ENCODE assay signal across 1 cellular context in genomic region chr16:66383551-66383950, GRCh38.
TF ChIP-seq lines count a peak whose summit lies in the region.

No MANE protein-coding gene starts in this region.

TF ChIP-seq in A549, 52 proteins besides CTCF, POLR2A, EP300 and RAD21 (continued from another document):
- TF ChIP-seq, protein P1, sequence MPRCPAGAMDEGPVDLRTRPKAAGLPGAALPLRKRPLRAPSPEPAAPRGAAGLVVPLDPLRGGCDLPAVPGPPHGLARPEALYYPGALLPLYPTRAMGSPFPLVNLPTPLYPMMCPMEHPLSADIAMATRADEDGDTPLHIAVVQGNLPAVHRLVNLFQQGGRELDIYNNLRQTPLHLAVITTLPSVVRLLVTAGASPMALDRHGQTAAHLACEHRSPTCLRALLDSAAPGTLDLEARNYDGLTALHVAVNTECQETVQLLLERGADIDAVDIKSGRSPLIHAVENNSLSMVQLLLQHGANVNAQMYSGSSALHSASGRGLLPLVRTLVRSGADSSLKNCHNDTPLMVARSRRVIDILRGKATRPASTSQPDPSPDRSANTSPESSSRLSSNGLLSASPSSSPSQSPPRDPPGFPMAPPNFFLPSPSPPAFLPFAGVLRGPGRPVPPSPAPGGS (IDR thresholded peaks at IDR 0.05): no peak
- TF ChIP-seq, protein P2, sequence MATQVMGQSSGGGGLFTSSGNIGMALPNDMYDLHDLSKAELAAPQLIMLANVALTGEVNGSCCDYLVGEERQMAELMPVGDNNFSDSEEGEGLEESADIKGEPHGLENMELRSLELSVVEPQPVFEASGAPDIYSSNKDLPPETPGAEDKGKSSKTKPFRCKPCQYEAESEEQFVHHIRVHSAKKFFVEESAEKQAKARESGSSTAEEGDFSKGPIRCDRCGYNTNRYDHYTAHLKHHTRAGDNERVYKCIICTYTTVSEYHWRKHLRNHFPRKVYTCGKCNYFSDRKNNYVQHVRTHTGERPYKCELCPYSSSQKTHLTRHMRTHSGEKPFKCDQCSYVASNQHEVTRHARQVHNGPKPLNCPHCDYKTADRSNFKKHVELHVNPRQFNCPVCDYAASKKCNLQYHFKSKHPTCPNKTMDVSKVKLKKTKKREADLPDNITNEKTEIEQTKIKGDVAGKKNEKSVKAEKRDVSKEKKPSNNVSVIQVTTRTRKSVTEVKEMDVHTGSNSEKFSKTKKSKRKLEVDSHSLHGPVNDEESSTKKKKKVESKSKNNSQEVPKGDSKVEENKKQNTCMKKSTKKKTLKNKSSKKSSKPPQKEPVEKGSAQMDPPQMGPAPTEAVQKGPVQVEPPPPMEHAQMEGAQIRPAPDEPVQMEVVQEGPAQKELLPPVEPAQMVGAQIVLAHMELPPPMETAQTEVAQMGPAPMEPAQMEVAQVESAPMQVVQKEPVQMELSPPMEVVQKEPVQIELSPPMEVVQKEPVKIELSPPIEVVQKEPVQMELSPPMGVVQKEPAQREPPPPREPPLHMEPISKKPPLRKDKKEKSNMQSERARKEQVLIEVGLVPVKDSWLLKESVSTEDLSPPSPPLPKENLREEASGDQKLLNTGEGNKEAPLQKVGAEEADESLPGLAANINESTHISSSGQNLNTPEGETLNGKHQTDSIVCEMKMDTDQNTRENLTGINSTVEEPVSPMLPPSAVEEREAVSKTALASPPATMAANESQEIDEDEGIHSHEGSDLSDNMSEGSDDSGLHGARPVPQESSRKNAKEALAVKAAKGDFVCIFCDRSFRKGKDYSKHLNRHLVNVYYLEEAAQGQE (IDR thresholded peaks at IDR 0.05): no peak
TF ChIP-seq in A549: peak in this region for 0.
